In the genomic region with DNA sequence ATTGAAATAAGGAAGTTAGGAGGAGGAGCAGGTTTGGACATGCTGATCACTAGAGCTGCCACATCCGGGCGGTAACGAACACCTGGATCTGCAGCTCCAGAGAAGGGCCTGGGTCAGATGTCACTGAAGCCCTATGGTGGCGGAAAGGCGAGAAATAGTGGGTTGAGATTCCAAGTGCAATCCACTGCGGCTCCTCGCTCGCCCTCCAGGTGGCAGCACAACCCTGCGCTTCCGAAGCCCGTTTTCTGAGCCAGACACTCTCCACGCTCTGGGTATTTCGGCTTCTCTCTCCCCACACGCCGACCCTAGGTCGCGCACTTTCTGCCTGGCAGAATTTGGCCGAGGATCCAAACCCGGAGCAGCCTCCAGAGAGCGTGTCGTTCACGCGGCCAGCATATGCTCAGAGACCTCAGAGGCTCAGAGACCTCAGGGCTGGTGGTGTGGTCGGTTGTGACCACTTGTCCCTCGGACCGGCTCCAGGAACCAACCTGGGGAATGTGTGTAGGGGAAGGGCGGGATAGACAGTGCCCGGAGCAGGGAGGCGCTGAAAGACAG, we compare ENCODE assay signal across 1 cellular context.
TF ChIP-seq lines count a peak whose summit lies in the region.

No MANE protein-coding gene starts in this region.

TF ChIP-seq in HEK293, 187 proteins besides CTCF, POLR2A, EP300 and RAD21 (continued from another document and continues in another):
- TF ChIP-seq, protein P1, sequence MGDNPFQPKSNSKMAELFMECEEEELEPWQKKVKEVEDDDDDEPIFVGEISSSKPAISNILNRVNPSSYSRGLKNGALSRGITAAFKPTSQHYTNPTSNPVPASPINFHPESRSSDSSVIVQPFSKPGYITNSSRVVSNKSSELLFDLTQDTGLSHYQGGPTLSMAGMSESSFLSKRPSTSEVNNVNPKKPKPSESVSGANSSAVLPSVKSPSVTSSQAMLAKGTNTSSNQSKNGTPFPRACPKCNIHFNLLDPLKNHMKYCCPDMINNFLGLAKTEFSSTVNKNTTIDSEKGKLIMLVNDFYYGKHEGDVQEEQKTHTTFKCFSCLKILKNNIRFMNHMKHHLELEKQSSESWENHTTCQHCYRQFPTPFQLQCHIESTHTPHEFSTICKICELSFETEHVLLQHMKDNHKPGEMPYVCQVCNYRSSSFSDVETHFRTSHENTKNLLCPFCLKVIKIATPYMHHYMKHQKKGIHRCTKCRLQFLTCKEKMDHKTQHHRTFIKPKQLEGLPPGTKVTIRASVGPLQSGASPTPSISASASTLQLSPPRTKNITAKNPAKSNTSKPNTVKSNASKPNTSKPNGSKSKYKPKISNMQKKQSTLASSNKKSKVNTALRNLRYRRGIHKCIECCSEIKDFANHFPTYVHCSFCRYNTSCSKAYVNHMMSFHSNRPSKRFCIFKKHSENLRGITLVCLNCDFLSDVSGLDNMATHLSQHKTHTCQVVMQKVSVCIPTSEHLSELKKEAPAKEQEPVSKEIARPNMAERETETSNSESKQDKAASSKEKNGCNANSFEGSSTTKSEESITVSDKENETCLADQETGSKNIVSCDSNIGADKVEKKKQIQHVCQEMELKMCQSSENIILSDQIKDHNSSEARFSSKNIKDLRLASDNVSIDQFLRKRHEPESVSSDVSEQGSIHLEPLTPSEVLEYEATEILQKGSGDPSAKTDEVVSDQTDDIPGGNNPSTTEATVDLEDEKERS (tag by site-specific recombination; IDR thresholded peaks at IDR 0.05) = no peak
- no peak for TF ChIP-seq ZNF148 (tag by site-specific recombination; IDR thresholded peaks at IDR 0.05; ENCODE audit: borderline replicate concordance)
- TF ChIP-seq ZFHX2 (tag by site-specific recombination; conservative IDR thresholded peaks at IDR 0.05) = no peak
- no peak for TF ChIP-seq ZNF426 (tag by site-specific recombination; IDR thresholded peaks at IDR 0.05)
- no peak for TF ChIP-seq ZNF202 (tag by site-specific recombination; IDR thresholded peaks at IDR 0.05; ENCODE audit: borderline replicate concordance)
- TF ChIP-seq, protein P2, sequence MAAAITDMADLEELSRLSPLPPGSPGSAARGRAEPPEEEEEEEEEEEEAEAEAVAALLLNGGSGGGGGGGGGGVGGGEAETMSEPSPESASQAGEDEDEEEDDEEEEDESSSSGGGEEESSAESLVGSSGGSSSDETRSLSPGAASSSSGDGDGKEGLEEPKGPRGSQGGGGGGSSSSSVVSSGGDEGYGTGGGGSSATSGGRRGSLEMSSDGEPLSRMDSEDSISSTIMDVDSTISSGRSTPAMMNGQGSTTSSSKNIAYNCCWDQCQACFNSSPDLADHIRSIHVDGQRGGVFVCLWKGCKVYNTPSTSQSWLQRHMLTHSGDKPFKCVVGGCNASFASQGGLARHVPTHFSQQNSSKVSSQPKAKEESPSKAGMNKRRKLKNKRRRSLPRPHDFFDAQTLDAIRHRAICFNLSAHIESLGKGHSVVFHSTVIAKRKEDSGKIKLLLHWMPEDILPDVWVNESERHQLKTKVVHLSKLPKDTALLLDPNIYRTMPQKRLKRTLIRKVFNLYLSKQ (tag by site-specific recombination; IDR thresholded peaks at IDR 0.05; ENCODE audit: borderline replicate concordance) = no peak
- no peak; the same call in 1 of the 2 replicates for TF ChIP-seq KLF1 (tag by site-specific recombination; IDR thresholded peaks at IDR 0.05)
- TF ChIP-seq, protein P3, sequence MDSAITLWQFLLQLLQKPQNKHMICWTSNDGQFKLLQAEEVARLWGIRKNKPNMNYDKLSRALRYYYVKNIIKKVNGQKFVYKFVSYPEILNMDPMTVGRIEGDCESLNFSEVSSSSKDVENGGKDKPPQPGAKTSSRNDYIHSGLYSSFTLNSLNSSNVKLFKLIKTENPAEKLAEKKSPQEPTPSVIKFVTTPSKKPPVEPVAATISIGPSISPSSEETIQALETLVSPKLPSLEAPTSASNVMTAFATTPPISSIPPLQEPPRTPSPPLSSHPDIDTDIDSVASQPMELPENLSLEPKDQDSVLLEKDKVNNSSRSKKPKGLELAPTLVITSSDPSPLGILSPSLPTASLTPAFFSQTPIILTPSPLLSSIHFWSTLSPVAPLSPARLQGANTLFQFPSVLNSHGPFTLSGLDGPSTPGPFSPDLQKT (IDR thresholded peaks at IDR 0.05; ENCODE audit: borderline replicate concordance, low read depth, low read length) = no peak
- TF ChIP-seq ZNF488 (tag by site-specific recombination; IDR thresholded peaks at IDR 0.05) = no peak
- no peak for TF ChIP-seq HOXA7 (CRISPR knock-in tag; IDR thresholded peaks at IDR 0.05; ENCODE audit: borderline replicate concordance)
- TF ChIP-seq TSHZ1 (tag by site-specific recombination; IDR thresholded peaks at IDR 0.05; ENCODE audit: borderline replicate concordance) = no peak
- no peak for TF ChIP-seq ZNF585B (tag by site-specific recombination; IDR thresholded peaks at IDR 0.05)
- no peak for TF ChIP-seq GLI4 (tag by site-specific recombination; IDR thresholded peaks at IDR 0.05)
- no peak for TF ChIP-seq GLIS2 (tag by site-specific recombination; IDR thresholded peaks at IDR 0.05)
- no peak for TF ChIP-seq YY2 (tag by site-specific recombination; IDR thresholded peaks at IDR 0.05)
- TF ChIP-seq ZBTB49 (tag by site-specific recombination; IDR thresholded peaks at IDR 0.05; ENCODE audit: low read depth) = no peak
- TF ChIP-seq ZNF610 (tag by site-specific recombination; IDR thresholded peaks at IDR 0.05; ENCODE audit: borderline replicate concordance) = 0 out of 2 replicates have a peak, but pooled peaks have one; percentile 15
- TF ChIP-seq ATF2 (tag by site-specific recombination; IDR thresholded peaks at IDR 0.05; ENCODE audit: low read depth) = no peak
- TF ChIP-seq, protein P4, sequence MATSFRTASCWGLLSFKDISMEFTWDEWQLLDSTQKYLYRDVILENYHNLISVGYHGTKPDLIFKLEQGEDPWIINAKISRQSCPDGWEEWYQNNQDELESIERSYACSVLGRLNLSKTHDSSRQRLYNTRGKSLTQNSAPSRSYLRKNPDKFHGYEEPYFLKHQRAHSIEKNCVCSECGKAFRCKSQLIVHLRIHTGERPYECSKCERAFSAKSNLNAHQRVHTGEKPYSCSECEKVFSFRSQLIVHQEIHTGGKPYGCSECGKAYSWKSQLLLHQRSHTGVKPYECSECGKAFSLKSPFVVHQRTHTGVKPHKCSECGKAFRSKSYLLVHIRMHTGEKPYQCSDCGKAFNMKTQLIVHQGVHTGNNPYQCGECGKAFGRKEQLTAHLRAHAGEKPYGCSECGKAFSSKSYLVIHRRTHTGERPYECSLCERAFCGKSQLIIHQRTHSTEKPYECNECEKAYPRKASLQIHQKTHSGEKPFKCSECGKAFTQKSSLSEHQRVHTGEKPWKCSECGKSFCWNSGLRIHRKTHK (tag by site-specific recombination; IDR thresholded peaks at IDR 0.05) = no peak
- TF ChIP-seq ZNF146 (tag by site-specific recombination; IDR thresholded peaks at IDR 0.05) = no peak
- no peak for TF ChIP-seq ZNF777 (tag by site-specific recombination; IDR thresholded peaks at IDR 0.05; ENCODE audit: borderline replicate concordance)
- TF ChIP-seq ZNF169 (tag by site-specific recombination; IDR thresholded peaks at IDR 0.05) = no peak
- TF ChIP-seq, protein P5, sequence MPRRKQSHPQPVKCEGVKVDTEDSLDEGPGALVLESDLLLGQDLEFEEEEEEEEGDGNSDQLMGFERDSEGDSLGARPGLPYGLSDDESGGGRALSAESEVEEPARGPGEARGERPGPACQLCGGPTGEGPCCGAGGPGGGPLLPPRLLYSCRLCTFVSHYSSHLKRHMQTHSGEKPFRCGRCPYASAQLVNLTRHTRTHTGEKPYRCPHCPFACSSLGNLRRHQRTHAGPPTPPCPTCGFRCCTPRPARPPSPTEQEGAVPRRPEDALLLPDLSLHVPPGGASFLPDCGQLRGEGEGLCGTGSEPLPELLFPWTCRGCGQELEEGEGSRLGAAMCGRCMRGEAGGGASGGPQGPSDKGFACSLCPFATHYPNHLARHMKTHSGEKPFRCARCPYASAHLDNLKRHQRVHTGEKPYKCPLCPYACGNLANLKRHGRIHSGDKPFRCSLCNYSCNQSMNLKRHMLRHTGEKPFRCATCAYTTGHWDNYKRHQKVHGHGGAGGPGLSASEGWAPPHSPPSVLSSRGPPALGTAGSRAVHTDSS (tag by site-specific recombination; IDR thresholded peaks at IDR 0.05) = no peak
- TF ChIP-seq ZNF112 (tag by site-specific recombination; IDR thresholded peaks at IDR 0.05) = no peak
- no peak for TF ChIP-seq ZBTB21 (tag by site-specific recombination; IDR thresholded peaks at IDR 0.05)
- peak; percentile 83 for TF ChIP-seq ZNF654 (tag by site-specific recombination; IDR thresholded peaks at IDR 0.05; ENCODE audit: low read depth)
- no peak for TF ChIP-seq ZNF132 (tag by site-specific recombination; IDR thresholded peaks at IDR 0.05; ENCODE audit: borderline replicate concordance)
- TF ChIP-seq ZNF174 (tag by site-specific recombination; IDR thresholded peaks at IDR 0.05) = no peak
- peak; percentile 21; the same call in 1 of the 2 replicates for TF ChIP-seq KLF8 (tag by site-specific recombination; IDR thresholded peaks at IDR 0.05)
- no peak for TF ChIP-seq ZNF785 (tag by site-specific recombination; IDR thresholded peaks at IDR 0.05)
